Comparison of ENCODE assay signal across 1 cellular context in genomic region chr3:112682361-112682760, GRCh38.
TF ChIP-seq lines count a peak whose summit lies in the region.

No MANE protein-coding gene starts in this region.

TF ChIP-seq in A549, 52 proteins besides CTCF, POLR2A, EP300 and RAD21:
- TF ChIP-seq MAZ (IDR thresholded peaks at IDR 0.05; ENCODE audit: borderline replicate concordance, low read depth, low read length) (no peak), SREBF2 (IDR thresholded peaks at IDR 0.05) (no peak), E2F6 (IDR thresholded peaks at IDR 0.05; ENCODE audit: borderline replicate concordance, low read depth) (no peak), EHF (CRISPR knock-in tag; IDR thresholded peaks at IDR 0.05) (no peak), ZC3H11A (IDR thresholded peaks at IDR 0.05) (no peak), FOSB (CRISPR knock-in tag; IDR thresholded peaks at IDR 0.05) (no peak), MYC (IDR thresholded peaks at IDR 0.05; ENCODE audit: borderline replicate concordance, low read length) (no peak), PBX3 (IDR thresholded peaks at IDR 0.05) (no peak), NFE2L2 (conservative IDR thresholded peaks at IDR 0.05; ENCODE audit: low read length) (no peak), REST (IDR thresholded peaks at IDR 0.05) (no peak), MAFK (IDR thresholded peaks at IDR 0.05; ENCODE audit: partially characterized antibody) (no peak), SMC3 (IDR thresholded peaks at IDR 0.05) (no peak), ATOH8 (CRISPR knock-in tag; IDR thresholded peaks at IDR 0.05; ENCODE audit: low read depth) (no peak), TP53 (CRISPR knock-in tag; IDR thresholded peaks at IDR 0.05) (no peak), HEYL (CRISPR knock-in tag; IDR thresholded peaks at IDR 0.05) (no peak)
